13 cellular contexts compared by ENCODE assay signal in the genomic region with DNA sequence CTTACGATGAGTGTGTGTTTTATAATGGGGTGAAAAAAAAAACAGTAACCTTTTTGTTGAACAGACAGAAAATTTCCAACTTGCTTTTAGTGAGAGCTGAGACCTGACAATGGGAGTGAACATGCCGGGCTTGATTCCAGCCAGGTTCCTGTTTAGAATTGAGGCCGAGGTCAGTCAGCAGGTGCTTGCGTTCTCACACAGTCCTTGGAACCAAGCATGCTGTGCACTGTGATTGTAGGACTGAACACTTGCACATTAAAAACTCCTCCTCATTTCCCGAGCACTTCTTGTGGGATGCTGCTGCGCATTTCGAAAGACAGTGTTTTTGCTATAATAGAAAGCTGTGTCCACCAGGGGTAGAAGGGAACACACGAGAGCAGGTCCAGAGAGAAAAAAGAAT. TPM values are rescaled to one million over a fixed set of nuclear protein-coding genes. Genes with fewer than 3 reads are reported as not detected.
A peak's percentile ranks its signal among the peaks of the same experiment; 100 is the strongest.
DNase-seq lines count a peak whose midpoint lies in the region; ATAC-seq and TF ChIP-seq lines count a peak whose summit lies in the region.
"Had no signal": no experiment of that assay in that cellular context is flagged by ENCODE, and none has a peak within 500 bp of the region (broad histone marks: within the 10 kb centered on the region; RNA-seq: fewer than 3 reads in every experiment).

No MANE protein-coding gene starts in this region.

- TF ChIP-seq POLR2A in right lobe of liver (IDR thresholded peaks at IDR 0.05) (no peak), testis (IDR thresholded peaks at IDR 0.05) (no peak)

- H3K4me1 ChIP-seq in ascending aorta (peaks cover 3 to 24% of the 10 kb centered on the region in 2 donors), right lobe of liver (peaks cover 0 to 37% (median 14%) of the 10 kb centered on the region in 4 donors), testis (no peaks in the 10 kb centered on the region)
- H3K4me1 ChIP-seq: BE2C had no signal

- H3K27me3 Mint-ChIP-seq in activated naive CD4-positive, alpha-beta T cell treated with anti-CD3 and anti-CD28 coated beads for 36 hours (ENCODE audit: low read depth), result no peaks in the 10 kb centered on the region

- no peaks in the 10 kb centered on the region for H3K9me3 Mint-ChIP-seq in activated naive CD4-positive, alpha-beta T cell treated with anti-CD3 and anti-CD28 coated beads for 36 hours
- H3K9me3 Mint-ChIP-seq: WTC11 had no signal

- peaks cover 7% of the 10 kb centered on the region for H3K36me3 Mint-ChIP-seq in activated naive CD4-positive, alpha-beta T cell treated with anti-CD3 and anti-CD28 coated beads for 36 hours (ENCODE audit: low read depth)
- H3K36me3 Mint-ChIP-seq: WTC11 had no signal

- peaks cover 81% of the 10 kb centered on the region for H3K4me1 Mint-ChIP-seq in activated naive CD4-positive, alpha-beta T cell treated with anti-CD3 and anti-CD28 coated beads for 36 hours (ENCODE audit: low read depth)

- 12% methylated on average over 8 of the region's 8 CpGs for WGBS in right lobe of liver (ENCODE audit: insufficient coverage, low coverage, low lambda C conversion rate, missing lambda C conversion rate)
- 47 to 49% methylated on average over 8 of the region's 8 CpGs for WGBS in testis, 2 donors

- CTCF ChIA-PET in activated naive CD4-positive, alpha-beta T cell treated with anti-CD3 and anti-CD28 coated beads for 36 hours (lab: Charles Lee), result interaction anchor here (0.8 to 1.4 kb wide), 3 partner anchors 16 to 173 kb away, joined by 3 to 6 read pairs (median 3); no protein-coding TSS in a partner anchor

- peak overlapping the region; percentile 58 for H3K4me3 Mint-ChIP-seq in activated naive CD4-positive, alpha-beta T cell treated with anti-CD3 and anti-CD28 coated beads for 36 hours
- H3K4me3 Mint-ChIP-seq: WTC11 had no signal

- ATAC-seq in right lobe of liver (peak; percentile 71 to 82 (median 78)), HG02970 (IDR thresholded peaks at IDR 0.05; ENCODE audit: low FRiP score, unreplicated experiment) (no peak), GM21390 (IDR thresholded peaks at IDR 0.05; ENCODE audit: unreplicated experiment) (no peak)
- ATAC-seq: WTC11 had no signal

- no peaks in the 10 kb centered on the region for H3K9me3 ChIP-seq in ascending aorta
- no peaks in the 10 kb centered on the region for H3K9me3 ChIP-seq in right lobe of liver
- H3K9me3 ChIP-seq in testis, result no peaks in the 10 kb centered on the region
- H3K9me3 ChIP-seq: BE2C had no signal

- TF ChIP-seq CTCF in ascending aorta (IDR thresholded peaks at IDR 0.05) (no peak), right lobe of liver (IDR thresholded peaks at IDR 0.05) (no peak), testis (IDR thresholded peaks at IDR 0.05) (no peak)

- DNase-seq in activated naive CD4-positive, alpha-beta T cell treated with anti-CD3 and anti-CD28 coated beads for 36 hours, result no peak
- DNase-seq in activated naive CD4-positive, alpha-beta T cell (lab: John Stamatoyannopoulos, UW), result no peak
- DNase-seq in ascending aorta (ENCODE audit: low spot score in 2 of 2) (no peak), right lobe of liver (peak; percentile 61 to 83 (median 76)), testis (no peak), midbrain (lab: John Stamatoyannopoulos, UW) (no peak)
- DNase-seq: amniotic stem cell, BE2C, NCI-H2171 treated with DMSO at 0.1 percent for 48 hours, occipital lobe had no signal

- peak overlapping the region; percentile 88 for H3K27ac Mint-ChIP-seq in activated naive CD4-positive, alpha-beta T cell treated with anti-CD3 and anti-CD28 coated beads for 36 hours

- H3K27me3 ChIP-seq in ascending aorta (no peaks in the 10 kb centered on the region), right lobe of liver (no peaks in the 10 kb centered on the region), testis (no peaks in the 10 kb centered on the region)
- H3K27me3 ChIP-seq: BE2C had no signal

- intact Hi-C loops in activated naive CD4-positive, alpha-beta T cell treated with anti-CD3 and anti-CD28 coated beads for 36 hours (cut with micrococcal nuclease), result no loop called here
- intact Hi-C loops in ascending aorta (cut with DNase I) (loop anchor here (5.0 kb wide), 1 partner anchor 51 kb away; a partner anchor contains a TSS), right lobe of liver (cut with DNase I) (no loop called here), testis (cut with DNase I; ENCODE audit: low total_unique reads) (no loop called here)

- H3K36me3 ChIP-seq in ascending aorta (no peaks in the 10 kb centered on the region), right lobe of liver (no peaks in the 10 kb centered on the region), testis (ENCODE audit: low read depth, missing control alignments) (no peaks in the 10 kb centered on the region)
- H3K36me3 ChIP-seq: BE2C had no signal

- H3K27ac ChIP-seq in ascending aorta, result peak overlapping the region; percentile 32 to 58
- H3K27ac ChIP-seq in right lobe of liver, result peak overlapping the region; percentile 89 to 97 (median 90)
- peak overlapping the region; percentile 28 to 74 for H3K27ac ChIP-seq in testis

- no peak overlapping the region for H3K4me3 ChIP-seq in ascending aorta
- H3K4me3 ChIP-seq in right lobe of liver, result peak overlapping the region in 1 of 3 donors; percentile 14
- H3K4me3 ChIP-seq in testis, result no peak overlapping the region

RNA-seq across cellular contexts. Expression of a gene that starts 51.8 kb away (rescaled TPM):
- total RNA-seq in activated naive CD4-positive, alpha-beta T cell treated with anti-CD3 and anti-CD28 coated beads for 36 hours, result 10 to 100 TPM; 37.6 to 41.6 TPM
- total RNA-seq in ascending aorta (6.9 TPM), right lobe of liver (10 to 100 TPM; 13.2 to 19.6 (median 14.8) TPM), testis (10 to 100 TPM; 12.6 to 15.0 TPM)
- polyA plus RNA-seq in testis (ENCODE audit: insufficient read depth, low read depth, low replicate concordance), result 9.1 TPM

Comparison
In these comparisons a context has a peak if more than half of its experiments do, and no peak if none do; other contexts are left out.
1. DNase-seq: peak in right lobe of liver (3 of 3); none in activated naive CD4-positive, alpha-beta T cell treated with anti-CD3 and anti-CD28 coated beads for 36 hours (single experiment), activated naive CD4-positive, alpha-beta T cell (0 of 4), ascending aorta (0 of 2), testis (single experiment) and midbrain (single experiment).
2. ATAC-seq: peak in right lobe of liver (4 of 4); none in HG02970 (single experiment) and GM21390 (single experiment).
3. Peak in every context shown above with its lines, with median percentiles within 50 percentile points of each other: H3K27ac ChIP-seq.